29 cellular contexts compared by ENCODE assay signal in genomic region chr12:118317729-118318128, GRCh38.
"Had no signal": no experiment of that assay in that cellular context is flagged by ENCODE, and none has a peak within 500 bp of the region (broad histone marks: within the 10 kb centered on the region; RNA-seq: fewer than 3 reads in every experiment).

No MANE protein-coding gene starts in this region.

- H3K4me1 Mint-ChIP-seq: endodermal cell had no signal

- ATAC-seq: effector memory CD8-positive, alpha-beta T cell; esophagus mucosa; foreskin keratinocyte; gastrocnemius medialis; gastroesophageal sphincter; heart left ventricle; heart right ventricle had no signal

- H3K27me3 Mint-ChIP-seq: dendritic cell treated with granulocyte-macrophage colony-stimulating factor and Interleukin-4, amounts not matched to agents 40 ng/mL and 50 ng/mL, for 4 days; effector memory CD8-positive, alpha-beta T cell had no signal

- H3K9me3 Mint-ChIP-seq: dendritic cell treated with granulocyte-macrophage colony-stimulating factor and Interleukin-4, amounts not matched to agents 40 ng/mL and 50 ng/mL, for 4 days; effector memory CD8-positive, alpha-beta T cell had no signal

- H3K36me3 ChIP-seq: colonic mucosa, esophagus muscularis mucosa, esophagus squamous epithelium, gastrocnemius medialis, gastroesophageal sphincter, heart left ventricle, heart right ventricle had no signal

- H3K4me1 ChIP-seq: colonic mucosa had no signal

- H3K27ac ChIP-seq: colonic mucosa, coronary artery, dorsolateral prefrontal cortex, epithelial cell of prostate, esophagus muscularis mucosa, esophagus squamous epithelium, foreskin keratinocyte, gastrocnemius medialis, gastroesophageal sphincter, heart left ventricle, heart right ventricle had no signal

- H3K9me3 ChIP-seq: colonic mucosa, esophagus muscularis mucosa, esophagus squamous epithelium, gastrocnemius medialis, gastroesophageal sphincter, heart left ventricle had no signal

- DNase-seq: colonic mucosa; cortex of kidney; dermis blood vessel endothelial cell; dorsolateral prefrontal cortex; effector CD4-positive, alpha-beta T cell; effector CD8-positive, alpha-beta T cell; effector memory CD4-positive, alpha-beta T cell; effector memory CD8-positive, alpha-beta T cell; endodermal cell; erythroblast; esophagus squamous epithelium; foreskin fibroblast; foreskin keratinocyte; foreskin melanocyte; gastrocnemius medialis; glutamatergic neuron; head of caudate nucleus; heart left ventricle; heart right ventricle had no signal

- H3K27ac Mint-ChIP-seq: dendritic cell treated with granulocyte-macrophage colony-stimulating factor and Interleukin-4, amounts not matched to agents 40 ng/mL and 50 ng/mL, for 4 days; effector memory CD8-positive, alpha-beta T cell; endodermal cell had no signal

- H3K4me3 Mint-ChIP-seq: dendritic cell treated with granulocyte-macrophage colony-stimulating factor and Interleukin-4, amounts not matched to agents 40 ng/mL and 50 ng/mL, for 4 days; effector memory CD8-positive, alpha-beta T cell; endodermal cell had no signal

- H3K27me3 ChIP-seq: colonic mucosa, dorsolateral prefrontal cortex, esophagus muscularis mucosa, esophagus squamous epithelium, foreskin keratinocyte, gastrocnemius medialis, gastroesophageal sphincter, heart left ventricle, heart right ventricle had no signal

- H3K4me3 ChIP-seq: colonic mucosa, coronary artery, dorsolateral prefrontal cortex, esophagus muscularis mucosa, esophagus squamous epithelium, gastrocnemius medialis, gastroesophageal sphincter, heart left ventricle, heart right ventricle had no signal

- FAIRE-seq: colon, endometrium, endothelial cell of umbilical vein, frontal cortex had no signal
